8 cellular contexts compared by ENCODE assay signal in the genomic region with DNA sequence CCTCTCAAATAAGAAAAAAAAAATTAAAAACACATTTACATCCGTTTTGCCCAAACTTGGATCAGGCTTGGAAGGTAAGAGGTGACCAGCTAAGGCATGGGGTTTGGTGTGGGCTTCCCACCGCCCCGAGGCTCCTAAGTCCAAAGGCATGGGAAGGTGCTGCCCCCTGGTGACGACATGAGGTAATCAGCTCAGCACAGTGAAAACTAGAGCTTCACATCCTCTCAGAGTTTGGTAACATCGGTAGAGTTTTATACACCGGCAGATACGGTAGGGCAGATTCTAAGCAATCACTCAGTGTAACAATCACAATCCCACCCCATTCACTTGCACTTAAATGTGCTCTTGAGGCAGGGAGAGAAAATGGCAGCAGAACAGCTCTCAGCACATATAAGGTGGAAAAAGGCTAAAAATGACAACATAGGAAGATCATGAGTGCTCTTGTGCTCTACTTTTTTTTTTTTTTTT.
A peak's percentile ranks its signal among the peaks of the same experiment; 100 is the strongest.
DNase-seq lines count a peak whose midpoint lies in the region; ATAC-seq and TF ChIP-seq lines count a peak whose summit lies in the region.

No MANE protein-coding gene starts in this region.

- H4K20me1 ChIP-seq in OCI-LY7 (ENCODE audit: insufficient read depth, low read length), result peaks cover 4% of the 10 kb centered on the region

- H3K27ac Mint-ChIP-seq in activated T-cell treated with anti-CD3 and anti-CD28 coated beads, Interleukin-2, amount 50 U/mL, for 24 hours, result no peak overlapping the region
- no peak overlapping the region for H3K27ac Mint-ChIP-seq in nephron progenitor cell

- DNase-seq in COLO668 (lab: John Stamatoyannopoulos, UW; ENCODE audit: unreplicated experiment) (peak; percentile 91), OCI-LY7 (ENCODE audit: low spot score) (peak; percentile 75), fibroblast of peridontal ligament (ENCODE audit: extremely low read depth) (peak; percentile 74), nephron progenitor cell (peak; percentile 91)
- DNase-seq in activated T-cell treated with anti-CD3 and anti-CD28 coated beads, Interleukin-2, amount 50 U/mL, for 24 hours, result peak; percentile 86
- DNase-seq in stimulated activated naive CD8-positive, alpha-beta T cell treated with anti-CD3 and anti-CD28 coated beads, Interleukin-15, Interleukin-2, amounts not matched to agents 100 U/mL and 50 U/mL, for 24 hours, result peak; percentile 85

- peaks cover 14% of the 10 kb centered on the region for H3K4me1 ChIP-seq in HUES6 (ENCODE audit: control insufficient read depth, insufficient read depth, low read length)
- no peaks in the 10 kb centered on the region for H3K4me1 ChIP-seq in OCI-LY7 (ENCODE audit: insufficient read depth, low read length, poor library complexity, severe bottlenecking)

- no peaks in the 10 kb centered on the region for H3K27me3 ChIP-seq in HUES6 (ENCODE audit: control insufficient read depth, insufficient read depth, low read length)

- ATAC-seq in GM19467 (IDR thresholded peaks at IDR 0.05; ENCODE audit: unreplicated experiment), result peak; percentile 74
- ATAC-seq in stimulated activated naive CD8-positive, alpha-beta T cell treated with anti-CD3 and anti-CD28 coated beads, Interleukin-15, Interleukin-2, amounts not matched to agents 100 U/mL and 50 U/mL, for 24 hours, result peak; percentile 81

- H3K36me3 ChIP-seq in HUES6 (ENCODE audit: control insufficient read depth, insufficient read depth, low read length), result no peaks in the 10 kb centered on the region
- peaks cover 34% of the 10 kb centered on the region for H3K36me3 ChIP-seq in OCI-LY7 (ENCODE audit: insufficient read depth, low read length)

- no peaks in the 10 kb centered on the region for H3K9me3 Mint-ChIP-seq in activated T-cell treated with anti-CD3 and anti-CD28 coated beads, Interleukin-2, amount 50 U/mL, for 24 hours
- peaks cover 8% of the 10 kb centered on the region for H3K9me3 Mint-ChIP-seq in nephron progenitor cell

- H3K36me3 Mint-ChIP-seq in activated T-cell treated with anti-CD3 and anti-CD28 coated beads, Interleukin-2, amount 50 U/mL, for 24 hours (ENCODE audit: low read depth), result peaks cover 58% of the 10 kb centered on the region
- peaks cover 8% of the 10 kb centered on the region for H3K36me3 Mint-ChIP-seq in nephron progenitor cell (ENCODE audit: low read depth)

- no peaks in the 10 kb centered on the region for H3K9me2 ChIP-seq in OCI-LY7 (ENCODE audit: insufficient read depth, low read length)

- H2AFZ ChIP-seq in OCI-LY7 (ENCODE audit: low read length), result no peak overlapping the region

- H3K4me3 Mint-ChIP-seq in activated T-cell treated with anti-CD3 and anti-CD28 coated beads, Interleukin-2, amount 50 U/mL, for 24 hours, result no peak overlapping the region
- no peak overlapping the region for H3K4me3 Mint-ChIP-seq in nephron progenitor cell

- H3K4me1 Mint-ChIP-seq in activated T-cell treated with anti-CD3 and anti-CD28 coated beads, Interleukin-2, amount 50 U/mL, for 24 hours (ENCODE audit: low read depth), result peaks cover 26% of the 10 kb centered on the region
- H3K4me1 Mint-ChIP-seq in nephron progenitor cell, result peaks cover 8% of the 10 kb centered on the region

- H3K27ac ChIP-seq in HUES6 (ENCODE audit: low read depth, low read length), result no peak overlapping the region
- H3K27ac ChIP-seq in OCI-LY7 (ENCODE audit: low read depth, low read length, poor library complexity, severe bottlenecking), result no peak overlapping the region

- peak overlapping the region; percentile 41 for H3K9ac ChIP-seq in HUES6 (ENCODE audit: low read length)

- CTCF ChIA-PET in OCI-LY7 (lab: Charles Lee; ENCODE audit: unreplicated experiment), result interaction anchor here (0.5 to 1.2 kb wide), 3 partner anchors 19 to 950 kb away, joined by 3 to 6 read pairs (median 3); no protein-coding TSS in a partner anchor

- no peaks in the 10 kb centered on the region for H3K79me2 ChIP-seq in OCI-LY7 (ENCODE audit: insufficient read depth, low read depth, low read length)

- intact Hi-C loops in OCI-LY7 (cut with micrococcal nuclease; ENCODE audit: unreplicated experiment), result loop anchor here (1.0 to 5.0 kb wide), 4 partner anchors 195 to 695 kb away; no protein-coding TSS in a partner anchor

- no peaks in the 10 kb centered on the region for H3K27me3 Mint-ChIP-seq in activated T-cell treated with anti-CD3 and anti-CD28 coated beads, Interleukin-2, amount 50 U/mL, for 24 hours
- no peaks in the 10 kb centered on the region for H3K27me3 Mint-ChIP-seq in nephron progenitor cell (ENCODE audit: low read depth, poor library complexity)

- no TSS peak for BruUV-seq in OCI-LY7 (replicated peaks; lab: Mats Ljungman, UMichigan)

- TF ChIP-seq CTCF in OCI-LY7 (conservative IDR thresholded peaks at IDR 0.05; ENCODE audit: low read length) (peak; percentile 94), nephron progenitor cell (IDR thresholded peaks at IDR 0.05) (peak; percentile 88)

- H3K4me3 ChIP-seq in HUES6 (ENCODE audit: low read depth, low read length) (peak overlapping the region; percentile 56), OCI-LY7 (ENCODE audit: low read depth, low read length, poor library complexity, severe bottlenecking) (no peak overlapping the region)

- no peaks in the 10 kb centered on the region for H3K9me3 ChIP-seq in HUES6 (ENCODE audit: control insufficient read depth, insufficient read depth, low read depth, low read length)
- no peaks in the 10 kb centered on the region for H3K9me3 ChIP-seq in OCI-LY7 (ENCODE audit: low read length)

- H3K4me2 ChIP-seq in OCI-LY7 (ENCODE audit: low read length), result peak overlapping the region; percentile 2; the same call in 1 of the 2 replicates

- POLR2A ChIA-PET in OCI-LY7 (lab: Charles Lee), result interaction anchor here (0.7 kb wide), 1 partner anchor 222 kb away, joined by 4 read pairs; no protein-coding TSS in a partner anchor
